In the genomic region with DNA sequence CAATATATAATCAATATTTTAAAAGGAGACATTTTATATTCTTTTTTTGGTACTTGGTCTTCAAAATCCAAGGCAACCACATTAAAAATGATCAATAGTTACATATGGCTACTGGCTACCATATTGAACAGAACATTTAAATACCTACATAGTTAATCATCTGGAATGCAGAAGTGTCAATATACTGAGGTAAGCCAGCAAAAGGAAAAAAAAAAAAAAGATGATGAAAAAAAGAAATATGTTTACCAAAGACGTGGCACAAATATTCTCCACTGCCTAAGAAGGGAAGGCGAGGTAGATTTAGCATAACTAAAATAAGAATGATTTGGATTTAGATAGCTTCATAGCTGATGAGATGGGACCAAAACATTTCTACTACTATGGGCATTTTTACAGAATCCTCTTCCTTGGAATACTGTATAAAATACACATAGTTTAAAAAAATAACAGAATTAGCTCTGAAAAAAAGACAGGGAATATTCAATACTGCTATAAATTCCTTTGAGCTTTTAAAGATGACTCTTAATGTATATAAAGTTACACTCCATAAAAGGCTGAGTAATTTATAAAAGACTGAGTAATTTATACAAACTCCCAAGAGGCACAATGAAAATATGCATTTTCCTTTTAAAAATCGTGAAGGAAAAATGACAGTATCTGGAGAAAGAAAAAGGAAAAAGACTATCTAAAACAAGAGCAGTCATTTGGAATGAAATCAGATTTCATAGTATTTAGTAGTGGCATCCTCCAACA, we compare ENCODE assay signal across 1 cellular context.
TF ChIP-seq lines count a peak whose summit lies in the region.

No MANE protein-coding gene starts in this region.

TF ChIP-seq in neural cell, 6 proteins besides CTCF, POLR2A, EP300 and RAD21 (continued from another document):
- TF ChIP-seq, protein P1, sequence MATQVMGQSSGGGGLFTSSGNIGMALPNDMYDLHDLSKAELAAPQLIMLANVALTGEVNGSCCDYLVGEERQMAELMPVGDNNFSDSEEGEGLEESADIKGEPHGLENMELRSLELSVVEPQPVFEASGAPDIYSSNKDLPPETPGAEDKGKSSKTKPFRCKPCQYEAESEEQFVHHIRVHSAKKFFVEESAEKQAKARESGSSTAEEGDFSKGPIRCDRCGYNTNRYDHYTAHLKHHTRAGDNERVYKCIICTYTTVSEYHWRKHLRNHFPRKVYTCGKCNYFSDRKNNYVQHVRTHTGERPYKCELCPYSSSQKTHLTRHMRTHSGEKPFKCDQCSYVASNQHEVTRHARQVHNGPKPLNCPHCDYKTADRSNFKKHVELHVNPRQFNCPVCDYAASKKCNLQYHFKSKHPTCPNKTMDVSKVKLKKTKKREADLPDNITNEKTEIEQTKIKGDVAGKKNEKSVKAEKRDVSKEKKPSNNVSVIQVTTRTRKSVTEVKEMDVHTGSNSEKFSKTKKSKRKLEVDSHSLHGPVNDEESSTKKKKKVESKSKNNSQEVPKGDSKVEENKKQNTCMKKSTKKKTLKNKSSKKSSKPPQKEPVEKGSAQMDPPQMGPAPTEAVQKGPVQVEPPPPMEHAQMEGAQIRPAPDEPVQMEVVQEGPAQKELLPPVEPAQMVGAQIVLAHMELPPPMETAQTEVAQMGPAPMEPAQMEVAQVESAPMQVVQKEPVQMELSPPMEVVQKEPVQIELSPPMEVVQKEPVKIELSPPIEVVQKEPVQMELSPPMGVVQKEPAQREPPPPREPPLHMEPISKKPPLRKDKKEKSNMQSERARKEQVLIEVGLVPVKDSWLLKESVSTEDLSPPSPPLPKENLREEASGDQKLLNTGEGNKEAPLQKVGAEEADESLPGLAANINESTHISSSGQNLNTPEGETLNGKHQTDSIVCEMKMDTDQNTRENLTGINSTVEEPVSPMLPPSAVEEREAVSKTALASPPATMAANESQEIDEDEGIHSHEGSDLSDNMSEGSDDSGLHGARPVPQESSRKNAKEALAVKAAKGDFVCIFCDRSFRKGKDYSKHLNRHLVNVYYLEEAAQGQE (IDR thresholded peaks at IDR 0.05; ENCODE audit: borderline replicate concordance) = no peak
- no peak for TF ChIP-seq SMC3 (conservative IDR thresholded peaks at IDR 0.05; ENCODE audit: poor library complexity)
TF ChIP-seq in neural cell: peak in this region for 0.
